In the genomic region with DNA sequence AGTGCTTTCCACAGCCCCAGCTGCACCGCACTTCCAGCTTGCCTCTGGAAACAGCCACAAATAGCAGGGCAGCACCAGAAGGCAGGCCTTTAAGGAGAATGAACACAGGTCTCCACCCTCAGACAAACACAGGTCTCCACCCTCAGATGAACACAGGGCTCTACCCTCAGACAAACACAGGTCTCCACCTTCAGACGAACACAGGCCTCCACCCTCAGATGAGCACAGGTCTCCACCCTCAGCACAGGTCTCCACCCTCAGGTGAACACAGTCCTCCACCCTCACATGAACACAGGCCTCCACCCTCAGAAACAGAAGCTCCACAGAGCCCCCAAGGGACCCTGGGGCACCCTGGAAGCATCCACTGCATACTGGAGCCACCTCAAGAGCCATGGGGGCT, we compare ENCODE assay signal across 23 cellular contexts. TPM values are rescaled to one million over a fixed set of nuclear protein-coding genes. Genes with fewer than 3 reads are reported as not detected.
DNase-seq lines count a peak whose midpoint lies in the region; ATAC-seq, FAIRE-seq and TF ChIP-seq lines count a peak whose summit lies in the region.
"Had no signal": no experiment of that assay in that cellular context is flagged by ENCODE, and none has a peak within 500 bp of the region (broad histone marks: within the 10 kb centered on the region; RNA-seq: fewer than 3 reads in every experiment).

No MANE protein-coding gene starts in this region.

- FAIRE-seq in small intestine (lab: Jason Lieb, UNC), result no peak
- FAIRE-seq: G401.6, GM12892, GM19239, H1 had no signal

- no peaks in the 10 kb centered on the region for H3K9me3 ChIP-seq in HEK293 (ENCODE audit: control insufficient read depth, insufficient read depth, low read depth, low read length)
- no peaks in the 10 kb centered on the region for H3K9me3 ChIP-seq in colonic mucosa
- H3K9me3 ChIP-seq in mucosa of rectum (ENCODE audit: control insufficient read depth in 2 of 2, low read length in 2 of 2), result no peaks in the 10 kb centered on the region
- H3K9me3 ChIP-seq in small intestine (ENCODE audit: control insufficient read depth, low read depth), result no peaks in the 10 kb centered on the region
- no peaks in the 10 kb centered on the region for H3K9me3 ChIP-seq in left lung
- no peaks in the 10 kb centered on the region for H3K9me3 ChIP-seq in uterus

- no peaks in the 10 kb centered on the region for H3K36me3 Mint-ChIP-seq in activated CD8-positive, alpha-beta T cell treated with anti-CD3 and anti-CD28 coated beads for 36 hours (ENCODE audit: low read depth)
- H3K36me3 Mint-ChIP-seq: CD4-positive, alpha-beta memory T cell had no signal

- ATAC-seq in activated CD8-positive, alpha-beta T cell treated with anti-CD3 and anti-CD28 coated beads for 36 hours, result no peak
- ATAC-seq in left lung, result no peak

- no peaks in the 10 kb centered on the region for H3K9me3 Mint-ChIP-seq in activated CD8-positive, alpha-beta T cell treated with anti-CD3 and anti-CD28 coated beads for 36 hours
- H3K9me3 Mint-ChIP-seq: CD4-positive, alpha-beta memory T cell had no signal

- H3K4me1 ChIP-seq in HEK293 (ENCODE audit: control insufficient read depth, insufficient read depth, low read length) (no peaks in the 10 kb centered on the region), colonic mucosa (no peaks in the 10 kb centered on the region), mucosa of rectum (ENCODE audit: control insufficient read depth in 2 of 2, insufficient read depth in 2 of 2, low read length in 2 of 2) (peaks cover 10 to 17% of the 10 kb centered on the region in 2 donors), small intestine (ENCODE audit: control insufficient read depth in 2 of 2, insufficient read depth in 1 of 2, low read depth in 1 of 2, low read length in 1 of 2) (no peaks in the 10 kb centered on the region), left lung (no peaks in the 10 kb centered on the region), uterus (no peaks in the 10 kb centered on the region)

- no peaks in the 10 kb centered on the region for H3K27me3 ChIP-seq in colonic mucosa
- H3K27me3 ChIP-seq in mucosa of rectum (ENCODE audit: control insufficient read depth in 2 of 2, insufficient read depth in 2 of 2, low read length in 2 of 2), result no peaks in the 10 kb centered on the region
- H3K27me3 ChIP-seq in small intestine (ENCODE audit: control insufficient read depth in 2 of 2, insufficient read depth in 2 of 2, low read length in 2 of 2), result no peaks in the 10 kb centered on the region
- no peaks in the 10 kb centered on the region for H3K27me3 ChIP-seq in left lung
- H3K27me3 ChIP-seq in uterus, result no peaks in the 10 kb centered on the region

- no peak overlapping the region for H3K4me3 Mint-ChIP-seq in activated CD8-positive, alpha-beta T cell treated with anti-CD3 and anti-CD28 coated beads for 36 hours
- H3K4me3 Mint-ChIP-seq: CD4-positive, alpha-beta memory T cell had no signal

- DNase-seq in colonic mucosa (peak; percentile 52), small intestine (peak; percentile 36), NCI-H1417 treated with DMSO at 0.1 percent for 48 hours (lab: John Stamatoyannopoulos, UW) (no peak), left lung (no peak), uterus (no peak)
- DNase-seq in activated CD8-positive, alpha-beta T cell treated with anti-CD3 and anti-CD28 coated beads for 36 hours, result no peak
- DNase-seq: C1 segment of cervical spinal cord, Calu3, COR-L47, DMS53, DND-41, GM23248, H7, HCEC 1CT had no signal

- intact Hi-C loops in colonic mucosa (cut with DNase I), result no loop called here
- intact Hi-C loops in activated CD8-positive, alpha-beta T cell treated with anti-CD3 and anti-CD28 coated beads for 36 hours (cut with micrococcal nuclease), result no loop called here
- intact Hi-C loops in left lung (cut with DNase I), result no loop called here
- intact Hi-C loops in uterus (cut with DNase I; ENCODE audit: low total_unique reads), result no loop called here

- no peak overlapping the region for H3K27ac Mint-ChIP-seq in activated CD8-positive, alpha-beta T cell treated with anti-CD3 and anti-CD28 coated beads for 36 hours
- H3K27ac Mint-ChIP-seq: CD4-positive, alpha-beta memory T cell had no signal

- no peak for TF ChIP-seq POLR2A in uterus (IDR thresholded peaks at IDR 0.05)

- POLR2A ChIA-PET in HEK293 (lab: Yijun Ruan, JAX), result no interaction called here
- POLR2A ChIA-PET in activated CD8-positive, alpha-beta T cell treated with anti-CD3 and anti-CD28 coated beads for 36 hours (lab: Charles Lee), result no interaction called here

- H3K36me3 ChIP-seq in HEK293 (ENCODE audit: control insufficient read depth in 2 of 2, insufficient read depth in 1 of 2, low read length in 2 of 2) (no peaks in the 10 kb centered on the region), colonic mucosa (no peaks in the 10 kb centered on the region), mucosa of rectum (ENCODE audit: control insufficient read depth in 2 of 2, insufficient read depth in 2 of 2, low read length in 2 of 2) (no peaks in the 10 kb centered on the region), small intestine (ENCODE audit: control insufficient read depth in 2 of 2, insufficient read depth in 2 of 2, low read length in 2 of 2) (no peaks in the 10 kb centered on the region), left lung (no peaks in the 10 kb centered on the region), uterus (no peaks in the 10 kb centered on the region)

- TF ChIP-seq CTCF in HEK293 (tag by site-specific recombination; IDR thresholded peaks at IDR 0.05), result no peak
- TF ChIP-seq CTCF in colonic mucosa (IDR thresholded peaks at IDR 0.05), result no peak
- no peak for TF ChIP-seq CTCF in activated CD8-positive, alpha-beta T cell treated with anti-CD3 and anti-CD28 coated beads for 36 hours (IDR thresholded peaks at IDR 0.05)
- TF ChIP-seq CTCF in left lung (IDR thresholded peaks at IDR 0.05), result no peak
- no peak for TF ChIP-seq CTCF in uterus (IDR thresholded peaks at IDR 0.05)

- no peak overlapping the region for H3K27ac ChIP-seq in HEK293 (ENCODE audit: extremely low read depth, low read depth, low read length)
- H3K27ac ChIP-seq in colonic mucosa, result peak overlapping the region; percentile 14
- H3K27ac ChIP-seq in mucosa of rectum (ENCODE audit: low read depth in 2 of 2, low read length in 2 of 2), result peak overlapping the region; percentile 79 to 84
- no peak overlapping the region for H3K27ac ChIP-seq in small intestine (ENCODE audit: low read depth in 1 of 2, low read length in 1 of 2)
- H3K27ac ChIP-seq in left lung, result no peak overlapping the region
- H3K27ac ChIP-seq in uterus, result no peak overlapping the region
- H3K27ac ChIP-seq: GM23248 had no signal

- H3K9ac ChIP-seq in colonic mucosa (ENCODE audit: low read depth in 2 of 2, low read length in 2 of 2) (no peak overlapping the region), mucosa of rectum (ENCODE audit: low read depth in 1 of 2, low read length in 2 of 2) (peak overlapping the region in 1 of 2 donors; percentile 39)
- H3K9ac ChIP-seq: GM23248 had no signal

- WGBS in small intestine, 3 donors, result 63 to 83% (median 66%) methylated on average over 2 of the region's 2 CpGs

- CTCF ChIA-PET in HEK293 (lab: Yijun Ruan, JAX), result no interaction called here
- CTCF ChIA-PET in activated CD8-positive, alpha-beta T cell treated with anti-CD3 and anti-CD28 coated beads for 36 hours (lab: Charles Lee), result no interaction called here

- no peaks in the 10 kb centered on the region for H3K27me3 Mint-ChIP-seq in activated CD8-positive, alpha-beta T cell treated with anti-CD3 and anti-CD28 coated beads for 36 hours
- H3K27me3 Mint-ChIP-seq: CD4-positive, alpha-beta memory T cell had no signal

- H3K4me3 ChIP-seq in HEK293 (ENCODE audit: low read depth, low read length) (no peak overlapping the region), colonic mucosa (no peak overlapping the region), mucosa of rectum (ENCODE audit: low read length in 2 of 2) (no peak overlapping the region), small intestine (ENCODE audit: low read depth in 1 of 2, low read length in 2 of 2) (no peak overlapping the region), left lung (no peak overlapping the region), uterus (no peak overlapping the region)
- H3K4me3 ChIP-seq: GM23248 had no signal

- H3K4me1 Mint-ChIP-seq in activated CD8-positive, alpha-beta T cell treated with anti-CD3 and anti-CD28 coated beads for 36 hours (ENCODE audit: low read depth), result no peaks in the 10 kb centered on the region
- H3K4me1 Mint-ChIP-seq: CD4-positive, alpha-beta memory T cell had no signal

TF ChIP-seq in HEK293, 187 proteins besides CTCF, POLR2A, EP300 and RAD21:
- TF ChIP-seq KLF1 (tag by site-specific recombination; IDR thresholded peaks at IDR 0.05), result peak; percentile 65
- TF ChIP-seq, protein P1, sequence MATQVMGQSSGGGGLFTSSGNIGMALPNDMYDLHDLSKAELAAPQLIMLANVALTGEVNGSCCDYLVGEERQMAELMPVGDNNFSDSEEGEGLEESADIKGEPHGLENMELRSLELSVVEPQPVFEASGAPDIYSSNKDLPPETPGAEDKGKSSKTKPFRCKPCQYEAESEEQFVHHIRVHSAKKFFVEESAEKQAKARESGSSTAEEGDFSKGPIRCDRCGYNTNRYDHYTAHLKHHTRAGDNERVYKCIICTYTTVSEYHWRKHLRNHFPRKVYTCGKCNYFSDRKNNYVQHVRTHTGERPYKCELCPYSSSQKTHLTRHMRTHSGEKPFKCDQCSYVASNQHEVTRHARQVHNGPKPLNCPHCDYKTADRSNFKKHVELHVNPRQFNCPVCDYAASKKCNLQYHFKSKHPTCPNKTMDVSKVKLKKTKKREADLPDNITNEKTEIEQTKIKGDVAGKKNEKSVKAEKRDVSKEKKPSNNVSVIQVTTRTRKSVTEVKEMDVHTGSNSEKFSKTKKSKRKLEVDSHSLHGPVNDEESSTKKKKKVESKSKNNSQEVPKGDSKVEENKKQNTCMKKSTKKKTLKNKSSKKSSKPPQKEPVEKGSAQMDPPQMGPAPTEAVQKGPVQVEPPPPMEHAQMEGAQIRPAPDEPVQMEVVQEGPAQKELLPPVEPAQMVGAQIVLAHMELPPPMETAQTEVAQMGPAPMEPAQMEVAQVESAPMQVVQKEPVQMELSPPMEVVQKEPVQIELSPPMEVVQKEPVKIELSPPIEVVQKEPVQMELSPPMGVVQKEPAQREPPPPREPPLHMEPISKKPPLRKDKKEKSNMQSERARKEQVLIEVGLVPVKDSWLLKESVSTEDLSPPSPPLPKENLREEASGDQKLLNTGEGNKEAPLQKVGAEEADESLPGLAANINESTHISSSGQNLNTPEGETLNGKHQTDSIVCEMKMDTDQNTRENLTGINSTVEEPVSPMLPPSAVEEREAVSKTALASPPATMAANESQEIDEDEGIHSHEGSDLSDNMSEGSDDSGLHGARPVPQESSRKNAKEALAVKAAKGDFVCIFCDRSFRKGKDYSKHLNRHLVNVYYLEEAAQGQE (tag by site-specific recombination; IDR thresholded peaks at IDR 0.05), result no peak
- TF ChIP-seq YY2 (tag by site-specific recombination; IDR thresholded peaks at IDR 0.05), result no peak
- TF ChIP-seq KLF16 (tag by site-specific recombination; IDR thresholded peaks at IDR 0.05), result no peak

RNA-seq across cellular contexts. Expression of a gene that starts 51.8 kb away (rescaled TPM):
- total RNA-seq in colonic mucosa (under 1 TPM in 1 of 2 donors, not detected in 1; 0.19 TPM), left lung (under 1 TPM in 1 of 2 donors, not detected in 1; 0.18 TPM), uterus (under 1 TPM in 2 of 4 donors, not detected in 2; 0.28 to 0.70 TPM)
- polyA plus RNA-seq in small intestine, result under 1 TPM in 1 of 3 donors, not detected in 2; 0.22 TPM
- total RNA-seq in activated CD8-positive, alpha-beta T cell treated with anti-CD3 and anti-CD28 coated beads for 36 hours, result not detected
- total RNA-seq: A172; Calu3; CD4-positive, alpha-beta memory T cell; GM23248; H1 had no signal
- polyA plus RNA-seq: BJ; CD4-positive, alpha-beta memory T cell; H1 had no signal

Comparison
In these comparisons a context has a peak if more than half of its experiments do, and no peak if none do; other contexts are left out.
1. H3K27ac ChIP-seq: peak in colonic mucosa (single experiment) and mucosa of rectum (2 of 2); none in HEK293 (single experiment), small intestine (0 of 2), left lung (0 of 2) and uterus (0 of 2).
2. DNase-seq: peak in colonic mucosa (single experiment) and small intestine (single experiment); none in activated CD8-positive, alpha-beta T cell treated with anti-CD3 and anti-CD28 coated beads for 36 hours (single experiment), NCI-H1417 treated with DMSO at 0.1 percent for 48 hours (single experiment), left lung (0 of 2) and uterus (0 of 2).